ENCODE assay signal across 17 cellular contexts in the genomic region with DNA sequence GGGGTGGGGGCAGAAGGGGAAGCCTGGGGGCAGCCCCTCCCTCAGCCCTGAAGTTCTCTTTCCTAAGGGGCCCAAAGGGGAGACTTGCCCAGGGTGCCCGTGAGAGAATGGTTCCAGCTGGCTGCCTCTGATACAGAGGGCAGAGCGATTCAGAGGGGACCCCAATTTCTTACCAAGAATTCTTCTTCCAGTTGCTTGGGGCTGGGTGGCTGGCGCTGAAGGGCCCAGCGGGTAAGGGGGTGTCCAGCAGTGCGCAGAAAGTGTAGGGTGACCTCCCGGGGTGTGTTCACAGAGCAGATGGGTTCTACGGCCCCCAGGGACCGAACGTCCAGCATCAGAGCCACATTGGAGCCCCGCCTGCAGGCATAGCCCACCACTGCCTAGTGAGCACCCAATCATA. TPM values are rescaled to one million over a fixed set of nuclear protein-coding genes. Genes with fewer than 3 reads are reported as not detected.
DNase-seq lines count a peak whose midpoint lies in the region; ATAC-seq and TF ChIP-seq lines count a peak whose summit lies in the region.
"Had no signal": no experiment of that assay in that cellular context is flagged by ENCODE, and none has a peak within 500 bp of the region (broad histone marks: within the 10 kb centered on the region; RNA-seq: fewer than 3 reads in every experiment).

No MANE protein-coding gene starts in this region.

- H3K4me3 Mint-ChIP-seq in activated naive CD4-positive, alpha-beta T cell treated with anti-CD3 and anti-CD28 coated beads for 36 hours: peak overlapping the region; percentile 99
- H3K4me3 Mint-ChIP-seq in activated naive CD8-positive, alpha-beta T cell treated with anti-CD3 and anti-CD28 coated beads for 36 hours: peak overlapping the region; percentile 98
- peak overlapping the region; percentile 100 for H3K4me3 Mint-ChIP-seq in stimulated activated effector memory CD8-positive, alpha-beta T cell treated with anti-CD3 and anti-CD28 coated beads, Interleukin-12 subunit alpha, Interleukin-12 subunit beta, amount 100 ng/mL, for 72 hours

- peak overlapping the region; percentile 100 for H3K27ac Mint-ChIP-seq in activated naive CD4-positive, alpha-beta T cell treated with anti-CD3 and anti-CD28 coated beads for 36 hours
- peak overlapping the region; percentile 43 for H3K27ac Mint-ChIP-seq in activated naive CD8-positive, alpha-beta T cell treated with anti-CD3 and anti-CD28 coated beads for 36 hours
- peak overlapping the region; percentile 99 for H3K27ac Mint-ChIP-seq in stimulated activated effector memory CD8-positive, alpha-beta T cell treated with anti-CD3 and anti-CD28 coated beads, Interleukin-12 subunit alpha, Interleukin-12 subunit beta, amount 100 ng/mL, for 72 hours

- H3K27me3 Mint-ChIP-seq in activated naive CD4-positive, alpha-beta T cell treated with anti-CD3 and anti-CD28 coated beads for 36 hours (ENCODE audit: low read depth): no peaks in the 10 kb centered on the region
- no peaks in the 10 kb centered on the region for H3K27me3 Mint-ChIP-seq in activated naive CD8-positive, alpha-beta T cell treated with anti-CD3 and anti-CD28 coated beads for 36 hours

- H3K4me3 ChIP-seq in NB4 (ENCODE audit: low read depth, low read length): peak overlapping the region; percentile 80
- H3K4me3 ChIP-seq: coronary artery, thyroid gland had no signal

- no peaks in the 10 kb centered on the region for H3K9me3 Mint-ChIP-seq in activated naive CD4-positive, alpha-beta T cell treated with anti-CD3 and anti-CD28 coated beads for 36 hours
- no peaks in the 10 kb centered on the region for H3K9me3 Mint-ChIP-seq in activated naive CD8-positive, alpha-beta T cell treated with anti-CD3 and anti-CD28 coated beads for 36 hours
- H3K9me3 Mint-ChIP-seq in stimulated activated effector memory CD8-positive, alpha-beta T cell treated with anti-CD3 and anti-CD28 coated beads, Interleukin-12 subunit alpha, Interleukin-12 subunit beta, amount 100 ng/mL, for 72 hours: no peaks in the 10 kb centered on the region

- no peak for ATAC-seq in stimulated activated effector memory CD8-positive, alpha-beta T cell treated with anti-CD3 and anti-CD28 coated beads, Interleukin-12 subunit alpha, Interleukin-12 subunit beta, amount 100 ng/mL, for 72 hours
- no peak for ATAC-seq in GM18498 (IDR thresholded peaks at IDR 0.05; ENCODE audit: unreplicated experiment)

- intact Hi-C loops in activated naive CD4-positive, alpha-beta T cell treated with anti-CD3 and anti-CD28 coated beads for 36 hours (cut with micrococcal nuclease): no loop called here

- peaks cover 53% of the 10 kb centered on the region for H3K36me3 Mint-ChIP-seq in activated naive CD4-positive, alpha-beta T cell treated with anti-CD3 and anti-CD28 coated beads for 36 hours (ENCODE audit: low read depth)
- H3K36me3 Mint-ChIP-seq in activated naive CD8-positive, alpha-beta T cell treated with anti-CD3 and anti-CD28 coated beads for 36 hours: peaks cover 47% of the 10 kb centered on the region
- peaks cover 83% of the 10 kb centered on the region for H3K36me3 Mint-ChIP-seq in stimulated activated effector memory CD8-positive, alpha-beta T cell treated with anti-CD3 and anti-CD28 coated beads, Interleukin-12 subunit alpha, Interleukin-12 subunit beta, amount 100 ng/mL, for 72 hours

- TF ChIP-seq CTCF in NB4 (IDR thresholded peaks at IDR 0.05; ENCODE audit: low read depth, low read length): no peak

- peaks cover 72% of the 10 kb centered on the region for H3K4me1 Mint-ChIP-seq in activated naive CD4-positive, alpha-beta T cell treated with anti-CD3 and anti-CD28 coated beads for 36 hours (ENCODE audit: low read depth)
- H3K4me1 Mint-ChIP-seq in activated naive CD8-positive, alpha-beta T cell treated with anti-CD3 and anti-CD28 coated beads for 36 hours: peaks cover 57% of the 10 kb centered on the region
- H3K4me1 Mint-ChIP-seq in stimulated activated effector memory CD8-positive, alpha-beta T cell treated with anti-CD3 and anti-CD28 coated beads, Interleukin-12 subunit alpha, Interleukin-12 subunit beta, amount 100 ng/mL, for 72 hours: peaks cover 91% of the 10 kb centered on the region

- DNase-seq in activated naive CD4-positive, alpha-beta T cell treated with anti-CD3 and anti-CD28 coated beads for 36 hours: no peak
- DNase-seq in activated naive CD4-positive, alpha-beta T cell (lab: John Stamatoyannopoulos, UW): no peak
- DNase-seq in NB4 (ENCODE audit: low read depth) (no peak), dermis blood vessel endothelial cell (no peak), hippocampal formation (lab: John Stamatoyannopoulos, UW) (no peak)
- no peak for DNase-seq in activated naive CD8-positive, alpha-beta T cell treated with anti-CD3 and anti-CD28 coated beads for 36 hours
- DNase-seq in stimulated activated effector memory CD8-positive, alpha-beta T cell treated with anti-CD3 and anti-CD28 coated beads, Interleukin-12 subunit alpha, Interleukin-12 subunit beta, amount 100 ng/mL, for 72 hours (ENCODE audit: low spot score in 2 of 2): no peak
- DNase-seq: activated CD8-positive, alpha-beta memory T cell treated with anti-CD3 and anti-CD28 coated beads for 24 hours; brain microvascular endothelial cell; Karpas-422; NCI-H1105; NCI-H2081 treated with DMSO at 0.1 percent for 48 hours; NCI-H524; occipital lobe; thyroid gland had no signal

- CTCF ChIA-PET in activated naive CD4-positive, alpha-beta T cell treated with anti-CD3 and anti-CD28 coated beads for 36 hours (lab: Charles Lee): interaction anchor here (0.6 kb wide), 1 partner anchor 12 kb away, joined by 3 read pairs; no protein-coding TSS in a partner anchor

- TF ChIP-seq POLR2A in NB4 (IDR thresholded peaks at IDR 0.05; ENCODE audit: extremely low read depth, insufficient read length): no peak

RNA-seq across cellular contexts. Expression of gene PTPN7, which starts 2.5 kb away (rescaled TPM):
- 100 to 1,000 TPM; 112 to 119 TPM for total RNA-seq in activated naive CD4-positive, alpha-beta T cell treated with anti-CD3 and anti-CD28 coated beads for 36 hours
- 100 to 1,000 TPM; 317 to 329 TPM for total RNA-seq in activated naive CD8-positive, alpha-beta T cell treated with anti-CD3 and anti-CD28 coated beads for 36 hours
- 0.09 and 0.68 TPM in 2 replicates for total RNA-seq in dermis blood vessel endothelial cell

RNA-seq across cellular contexts. Expression of gene ARL8A, which starts 13.4 kb away (rescaled TPM):
- 10 to 100 TPM; 28.1 to 30.6 TPM for total RNA-seq in activated naive CD4-positive, alpha-beta T cell treated with anti-CD3 and anti-CD28 coated beads for 36 hours
- 10 to 100 TPM; 23.4 to 27.8 TPM for total RNA-seq in activated naive CD8-positive, alpha-beta T cell treated with anti-CD3 and anti-CD28 coated beads for 36 hours
- total RNA-seq in dermis blood vessel endothelial cell: 32.7 and 40.5 TPM in 2 replicates

RNA-seq across cellular contexts. Expression of gene GPR37L1, which starts 35.2 kb away (rescaled TPM):
- not detected for total RNA-seq in activated naive CD4-positive, alpha-beta T cell treated with anti-CD3 and anti-CD28 coated beads for 36 hours
- total RNA-seq in activated naive CD8-positive, alpha-beta T cell treated with anti-CD3 and anti-CD28 coated beads for 36 hours: not detected
- total RNA-seq in dermis blood vessel endothelial cell: under 0.01 TPM in 1 of 2 replicates, not detected in the other

RNA-seq across cellular contexts. Expression of gene LGR6, which starts 35.7 kb away (rescaled TPM):
- total RNA-seq in activated naive CD4-positive, alpha-beta T cell treated with anti-CD3 and anti-CD28 coated beads for 36 hours: under 1 TPM; 0.19 to 0.22 TPM
- under 1 TPM; 0.06 to 0.22 TPM for total RNA-seq in activated naive CD8-positive, alpha-beta T cell treated with anti-CD3 and anti-CD28 coated beads for 36 hours
- not detected in 2 replicates for total RNA-seq in dermis blood vessel endothelial cell

Comparison
In these comparisons a context has a peak if more than half of its experiments do, and no peak if none do; other contexts are left out.
1. H3K27ac Mint-ChIP-seq: peak in every context shown above with its lines; median percentile 100 in activated naive CD4-positive, alpha-beta T cell treated with anti-CD3 and anti-CD28 coated beads for 36 hours; 99 in stimulated activated effector memory CD8-positive, alpha-beta T cell treated with anti-CD3 and anti-CD28 coated beads, Interleukin-12 subunit alpha, Interleukin-12 subunit beta, amount 100 ng/mL, for 72 hours; 43 in activated naive CD8-positive, alpha-beta T cell treated with anti-CD3 and anti-CD28 coated beads for 36 hours.
2. RNA of gene PTPN7, which starts 2.5 kb away (total RNA-seq): 317 to 329 TPM in activated naive CD8-positive, alpha-beta T cell treated with anti-CD3 and anti-CD28 coated beads for 36 hours and 112 to 119 TPM in activated naive CD4-positive, alpha-beta T cell treated with anti-CD3 and anti-CD28 coated beads for 36 hours; 0.09 to 0.68 TPM in dermis blood vessel endothelial cell; every median in the first group is over 10 times any median in the second.
3. Peak in every context shown above with its lines, with median percentiles within 50 percentile points of each other: H3K4me3 Mint-ChIP-seq.